9 cellular contexts compared by ENCODE assay signal in the genomic region with DNA sequence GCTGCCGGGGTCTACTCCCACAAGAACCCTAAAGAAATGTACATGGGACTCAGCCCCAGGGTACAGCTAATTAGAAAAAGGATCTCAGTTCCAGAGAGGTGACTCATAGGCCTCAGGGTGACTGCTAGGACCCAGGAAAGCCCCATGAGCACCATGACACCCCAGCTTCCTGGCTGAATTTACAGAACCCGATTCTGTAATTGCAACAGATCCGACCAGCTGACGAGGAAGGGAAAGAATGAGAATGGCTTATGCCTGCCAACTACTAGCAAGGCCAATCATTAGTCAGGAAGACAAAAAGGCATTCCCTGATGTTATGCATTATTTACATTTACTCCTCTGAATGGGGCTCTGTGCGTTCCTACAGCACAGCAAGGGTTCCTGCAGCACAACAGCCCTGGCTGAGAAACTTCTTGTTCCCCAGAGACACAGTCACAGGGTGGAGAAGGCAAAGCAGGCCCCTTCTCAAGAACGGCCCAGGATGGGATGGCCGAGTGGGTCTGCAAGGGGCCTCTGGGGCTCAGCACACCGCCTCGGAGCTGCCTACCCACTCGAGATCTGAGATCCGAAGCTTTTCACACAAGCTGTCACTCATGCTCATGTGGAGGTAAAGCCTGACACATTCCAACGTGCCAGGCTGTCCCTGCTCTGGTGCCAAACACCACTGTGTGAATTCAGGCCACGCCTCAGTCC. TPM values are rescaled to one million over a fixed set of nuclear protein-coding genes. Genes with fewer than 3 reads are reported as not detected.
A peak's percentile ranks its signal among the peaks of the same experiment; 100 is the strongest.
DNase-seq lines count a peak whose midpoint lies in the region; ATAC-seq and TF ChIP-seq lines count a peak whose summit lies in the region.
"Had no signal": no experiment of that assay in that cellular context is flagged by ENCODE, and none has a peak within 500 bp of the region (broad histone marks: within the 10 kb centered on the region; RNA-seq: fewer than 3 reads in every experiment).

No MANE protein-coding gene starts in this region.

- H3K36me3 ChIP-seq in heart left ventricle (no peaks in the 10 kb centered on the region), prostate gland (no peaks in the 10 kb centered on the region)

- peaks cover 80% of the 10 kb centered on the region for H3K4me1 Mint-ChIP-seq in activated CD4-positive, alpha-beta memory T cell treated with anti-CD3 and anti-CD28 coated beads, Interleukin-2, amount 10 ng/mL, durations not matched to agents 7 days and 5 days

- H3K9me3 Mint-ChIP-seq in activated CD4-positive, alpha-beta memory T cell treated with anti-CD3 and anti-CD28 coated beads, Interleukin-2, amount 10 ng/mL, durations not matched to agents 7 days and 5 days: no peaks in the 10 kb centered on the region

- 53 to 67% (median 54%) methylated on average over 13 of the region's 13 CpGs for WGBS in heart left ventricle, 4 donors
- WGBS in prostate gland: 32% methylated on average over 13 of the region's 13 CpGs

- H3K27me3 ChIP-seq in heart left ventricle (no peaks in the 10 kb centered on the region), prostate gland (replicated peaks; ENCODE audit: insufficient read depth) (no peaks in the 10 kb centered on the region)

- H3K36me3 Mint-ChIP-seq in activated CD4-positive, alpha-beta memory T cell treated with anti-CD3 and anti-CD28 coated beads, Interleukin-2, amount 10 ng/mL, durations not matched to agents 7 days and 5 days (ENCODE audit: low read depth): peaks cover 64% of the 10 kb centered on the region

- TF ChIP-seq POLR2A in heart left ventricle (IDR thresholded peaks at IDR 0.05): no peak
- no peak for TF ChIP-seq POLR2A in prostate gland (IDR thresholded peaks at IDR 0.05)

- POLR2A ChIA-PET in activated CD4-positive, alpha-beta memory T cell treated with anti-CD3 and anti-CD28 coated beads, Interleukin-2, amount 10 ng/mL, durations not matched to agents 7 days and 5 days (lab: Charles Lee): interaction anchor here (0.7 to 5.1 kb wide), 12 partner anchors 8 to 275 kb away, joined by 3 to 76 read pairs (median 6); a partner anchor contains a TSS

- intact Hi-C loops in heart left ventricle (cut with DNase I): no loop called here
- intact Hi-C loops in Right ventricle myocardium inferior (cut with DNase I): no loop called here
- intact Hi-C loops in prostate gland (cut with DNase I): no loop called here

- peak overlapping the region; percentile 93 for H3K27ac Mint-ChIP-seq in activated CD4-positive, alpha-beta memory T cell treated with anti-CD3 and anti-CD28 coated beads, Interleukin-2, amount 10 ng/mL, durations not matched to agents 7 days and 5 days

- ATAC-seq in heart left ventricle: peak in 3 of 4 donors; percentile 45 to 59 (median 48)
- ATAC-seq in Right ventricle myocardium inferior: no peak

- peak overlapping the region; percentile 43 for H3K4me3 Mint-ChIP-seq in activated CD4-positive, alpha-beta memory T cell treated with anti-CD3 and anti-CD28 coated beads, Interleukin-2, amount 10 ng/mL, durations not matched to agents 7 days and 5 days

- TF ChIP-seq EP300 in Ishikawa (IDR thresholded peaks at IDR 0.05; ENCODE audit: borderline replicate concordance): no peak

- CTCF ChIA-PET in activated CD4-positive, alpha-beta memory T cell treated with anti-CD3 and anti-CD28 coated beads, Interleukin-2, amount 10 ng/mL, durations not matched to agents 7 days and 5 days (lab: Charles Lee): interaction anchor here (1.1 to 3.1 kb wide), 5 partner anchors 11 to 59 kb away, joined by 3 to 14 read pairs (median 9); no protein-coding TSS in a partner anchor

- no peak overlapping the region for H3K4me3 ChIP-seq in heart left ventricle
- no peak overlapping the region for H3K4me3 ChIP-seq in prostate gland

- TF ChIP-seq RAD21 in Ishikawa (IDR thresholded peaks at IDR 0.05; ENCODE audit: low read depth): no peak

- H3K27me3 Mint-ChIP-seq in activated CD4-positive, alpha-beta memory T cell treated with anti-CD3 and anti-CD28 coated beads, Interleukin-2, amount 10 ng/mL, durations not matched to agents 7 days and 5 days: no peaks in the 10 kb centered on the region

- DNase-seq in heart left ventricle: no peak
- no peak for DNase-seq in Right ventricle myocardium inferior (ENCODE audit: missing footprints)
- DNase-seq in activated CD4-positive, alpha-beta memory T cell treated with anti-CD3 and anti-CD28 coated beads, Interleukin-2, amount 10 ng/mL, durations not matched to agents 7 days and 5 days: peak; percentile 80
- DNase-seq in epithelial cell of prostate (ENCODE audit: low read depth, low spot score): peak; percentile 93
- peak; percentile 43 for DNase-seq in prostate gland (ENCODE audit: low spot score)
- no peak for DNase-seq in NCI-H748 (lab: John Stamatoyannopoulos, UW; ENCODE audit: unreplicated experiment)
- no peak for DNase-seq in HuH-7.5 (ENCODE audit: low spot score)
- DNase-seq: DND-41 had no signal

- H3K9me3 ChIP-seq in heart left ventricle (no peaks in the 10 kb centered on the region), prostate gland (no peaks in the 10 kb centered on the region)

- peak overlapping the region in 1 of 12 donors; percentile 85 for H3K27ac ChIP-seq in heart left ventricle
- peak overlapping the region; percentile 84 for H3K27ac ChIP-seq in epithelial cell of prostate
- no peak overlapping the region for H3K27ac ChIP-seq in prostate gland

- no peak for TF ChIP-seq CTCF in heart left ventricle (IDR thresholded peaks at IDR 0.05)
- no peak for TF ChIP-seq CTCF in prostate gland (IDR thresholded peaks at IDR 0.05)

- H3K4me1 ChIP-seq in heart left ventricle (peaks cover 0 to 30% (median 0%) of the 10 kb centered on the region in 12 donors), prostate gland (replicated peaks) (peaks cover 3% of the 10 kb centered on the region)

TF ChIP-seq in Ishikawa, 13 proteins besides CTCF, POLR2A, EP300 and RAD21:
- TF ChIP-seq CEBPB (IDR thresholded peaks at IDR 0.05) (peak; percentile 27; the same call in 1 of the 2 replicates), EGR1 (IDR thresholded peaks at IDR 0.05) (no peak)

RNA-seq across cellular contexts. Expression of a gene that starts 27.2 kb away (rescaled TPM):
- total RNA-seq in heart left ventricle (under 1 TPM in 2 of 9 donors, not detected in 7; 0.43 to 0.69 TPM), Right ventricle myocardium inferior (not detected), prostate gland (10 to 100 TPM in 1 of 2 donors, 1 to 10 TPM in 1; 2.6 to 10.6 TPM)
- polyA plus RNA-seq in heart left ventricle: under 1 TPM in 1 of 2 donors, not detected in 1; 0.53 TPM
- total RNA-seq in activated CD4-positive, alpha-beta memory T cell treated with anti-CD3 and anti-CD28 coated beads, Interleukin-2, amount 10 ng/mL, durations not matched to agents 7 days and 5 days: 10 to 100 TPM; 49.0 to 55.6 TPM

RNA-seq across cellular contexts. Expression of a gene that starts 36.7 kb away (rescaled TPM):
- total RNA-seq in heart left ventricle (1 to 10 TPM in 2 of 9 donors, under 1 TPM in 6, not detected in 1; 0.24 to 6.1 (median 0.74) TPM), Right ventricle myocardium inferior (0.57 TPM), prostate gland (100 to 1,000 TPM in 1 of 2 donors, 10 to 100 TPM in 1; 39.7 to 167 TPM)
- 1 to 10 TPM in 1 of 2 donors, under 1 TPM in 1; 0.46 to 1.6 TPM for polyA plus RNA-seq in heart left ventricle
- 10 to 100 TPM; 43.2 to 46.2 TPM for total RNA-seq in activated CD4-positive, alpha-beta memory T cell treated with anti-CD3 and anti-CD28 coated beads, Interleukin-2, amount 10 ng/mL, durations not matched to agents 7 days and 5 days

RNA-seq across cellular contexts. Expression of a gene that starts 52.2 kb away (rescaled TPM):
- total RNA-seq in heart left ventricle (10 to 100 TPM in 2 of 9 donors, 1 to 10 TPM in 7; 1.1 to 21.7 (median 2.5) TPM), Right ventricle myocardium inferior (4.5 TPM), prostate gland (10 to 100 TPM; 10.2 to 11.6 TPM)
- polyA plus RNA-seq in heart left ventricle: 1 to 10 TPM; 2.1 TPM
- total RNA-seq in activated CD4-positive, alpha-beta memory T cell treated with anti-CD3 and anti-CD28 coated beads, Interleukin-2, amount 10 ng/mL, durations not matched to agents 7 days and 5 days: 100 to 1,000 TPM; 111 to 112 TPM

RNA-seq across cellular contexts. Expression of a gene that starts 53.2 kb away (rescaled TPM):
- total RNA-seq in heart left ventricle (under 1 TPM in 7 of 9 donors, not detected in 2; 0.07 to 0.61 (median 0.22) TPM), Right ventricle myocardium inferior (0.30 TPM), prostate gland (1 to 10 TPM in 1 of 2 donors, under 1 TPM in 1; 0.68 to 3.7 TPM)
- under 1 TPM; 0.08 to 0.24 TPM for polyA plus RNA-seq in heart left ventricle
- total RNA-seq in activated CD4-positive, alpha-beta memory T cell treated with anti-CD3 and anti-CD28 coated beads, Interleukin-2, amount 10 ng/mL, durations not matched to agents 7 days and 5 days: under 1 TPM in 1 of 2 experiments, not detected in 1; 0.08 TPM

Comparison
In these comparisons a context has a peak if more than half of its experiments do, and no peak if none do; other contexts are left out.
1. DNase-seq: peak in activated CD4-positive, alpha-beta memory T cell treated with anti-CD3 and anti-CD28 coated beads, Interleukin-2, amount 10 ng/mL, durations not matched to agents 7 days and 5 days (single experiment), epithelial cell of prostate (single experiment) and prostate gland (single experiment); none in heart left ventricle (0 of 5), Right ventricle myocardium inferior (single experiment), NCI-H748 (single experiment) and HuH-7.5 (single experiment).
2. RNA of a gene that starts 27.2 kb away (total RNA-seq): 49.0 to 55.6 TPM in activated CD4-positive, alpha-beta memory T cell treated with anti-CD3 and anti-CD28 coated beads, Interleukin-2, amount 10 ng/mL, durations not matched to agents 7 days and 5 days; 2.6 to 10.6 TPM in prostate gland, 0.43 to 0.69 TPM in heart left ventricle and not detected in Right ventricle myocardium inferior (single experiment); every median in the first group is over 4 times any median in the second.
3. RNA of a gene that starts 36.7 kb away (total RNA-seq): 39.7 to 167 TPM in prostate gland and 43.2 to 46.2 TPM in activated CD4-positive, alpha-beta memory T cell treated with anti-CD3 and anti-CD28 coated beads, Interleukin-2, amount 10 ng/mL, durations not matched to agents 7 days and 5 days; 0.24 to 6.1 TPM in heart left ventricle and 0.57 TPM in Right ventricle myocardium inferior (single experiment); every median in the first group is over 4 times any median in the second.
4. RNA of a gene that starts 52.2 kb away (total RNA-seq): 111 to 112 TPM in activated CD4-positive, alpha-beta memory T cell treated with anti-CD3 and anti-CD28 coated beads, Interleukin-2, amount 10 ng/mL, durations not matched to agents 7 days and 5 days; 10.2 to 11.6 TPM in prostate gland, 4.5 TPM in Right ventricle myocardium inferior (single experiment) and 1.1 to 21.7 TPM in heart left ventricle; every median in the first group is over 4 times any median in the second.